26 cellular contexts compared by ENCODE assay signal in genomic region chr10:18367840-18368239, GRCh38.
"Had no signal": no experiment of that assay in that cellular context is flagged by ENCODE, and none has a peak within 500 bp of the region (broad histone marks: within the 10 kb centered on the region; RNA-seq: fewer than 3 reads in every experiment).

No MANE protein-coding gene starts in this region.

- DNase-seq: activated CD4-positive, alpha-beta T cell treated with anti-CD3 and anti-CD28 coated beads for 36 hours; activated CD4-positive, CD25-positive, alpha-beta regulatory T cell; activated CD8-positive, alpha-beta memory T cell treated with anti-CD3 and anti-CD28 coated beads, Interleukin-2, amount 10 ng/mL, durations not matched to agents 7 days and 5 days; activated CD8-positive, alpha-beta T cell treated with anti-CD3 and anti-CD28 coated beads, Interleukin-2, amount 10 ng/mL, durations not matched to agents 7 days and 5 days; activated naive CD4-positive, alpha-beta T cell; activated T-cell treated with anti-CD3 and anti-CD28 coated beads, Interleukin-2, amount 50 U/mL, for 48 hours; dermis blood vessel endothelial cell; effector CD8-positive, alpha-beta T cell; erythroblast; foreskin melanocyte; glutamatergic neuron; hypothalamus; immature natural killer cell; kidney; lower lobe of right lung; mesenchymal stem cell; mucosa of descending colon; retina; sigmoid colon; small intestine; stimulated activated CD4-positive, alpha-beta T cell treated with anti-CD3 and anti-CD28 coated beads, Interleukin-4, amount 100 ng/mL, for 24 hours; thyroid gland; upper lobe of right lung had no signal

- H3K27me3 ChIP-seq: sigmoid colon, thyroid gland, upper lobe of right lung had no signal

- ATAC-seq: activated CD4-positive, alpha-beta T cell treated with anti-CD3 and anti-CD28 coated beads for 36 hours; activated CD8-positive, alpha-beta memory T cell treated with anti-CD3 and anti-CD28 coated beads, Interleukin-2, amount 10 ng/mL, durations not matched to agents 7 days and 5 days; activated CD8-positive, alpha-beta T cell treated with anti-CD3 and anti-CD28 coated beads, Interleukin-2, amount 10 ng/mL, durations not matched to agents 7 days and 5 days; activated naive CD4-positive, alpha-beta T cell treated with anti-CD3 and anti-CD28 coated beads, Interleukin-2, amount 50 U/mL, for 72 hours; lower lobe of right lung; mucosa of descending colon; natural killer cell treated with Interleukin-12 subunit alpha and Interleukin-12 subunit beta and Interleukin-15 and Interleukin-18, amount 100 ng/mL, for 72 hours; stimulated activated effector memory CD8-positive, alpha-beta T cell treated with anti-CD3 and anti-CD28 coated beads, Interleukin-12 subunit alpha, Interleukin-12 subunit beta, amount 100 ng/mL, for 72 hours; upper lobe of right lung had no signal

- H3K36me3 ChIP-seq: lower lobe of right lung, sigmoid colon, thyroid gland, upper lobe of right lung had no signal

- H3K4me3 ChIP-seq: lower lobe of right lung, mucosa of descending colon, sigmoid colon, thyroid gland, upper lobe of right lung had no signal

- H3K9me3 ChIP-seq: lower lobe of right lung, mucosa of descending colon, sigmoid colon, thyroid gland, upper lobe of right lung had no signal

- H3K4me1 ChIP-seq: lower lobe of right lung, thyroid gland, upper lobe of right lung had no signal

- H3K27ac ChIP-seq: lower lobe of right lung, thyroid gland, upper lobe of right lung had no signal
